In genomic region chrX:72783964-72784363, GRCh38 we compare ENCODE assay signal across 3 cellular contexts. TPM values are rescaled to one million over a fixed set of nuclear protein-coding genes. Genes with fewer than 3 reads are reported as not detected.
"Had no signal": no experiment of that assay in that cellular context is flagged by ENCODE, and none has a peak within 500 bp of the region (broad histone marks: within the 10 kb centered on the region; RNA-seq: fewer than 3 reads in every experiment).

No MANE protein-coding gene starts in this region.

RNA-seq across cellular contexts. Expression of gene FAM236B, which starts 1.5 kb away (rescaled TPM):
- total RNA-seq: NCI-H460, SK-MEL-5 had no signal
- polyA plus RNA-seq: SK-N-SH had no signal

RNA-seq across cellular contexts. Expression of gene DMRTC1B, which starts 7.3 kb away (rescaled TPM):
- total RNA-seq: NCI-H460, SK-MEL-5 had no signal
- polyA plus RNA-seq: SK-N-SH had no signal

RNA-seq across cellular contexts. Expression of gene FAM236D, which starts 24.0 kb away (rescaled TPM):
- total RNA-seq: NCI-H460, SK-MEL-5 had no signal
- polyA plus RNA-seq: SK-N-SH had no signal
